In genomic region chr9:131594906-131595675, GRCh38 we compare ENCODE assay signal across 1 cellular context.
TF ChIP-seq lines count a peak whose summit lies in the region.

No MANE protein-coding gene starts in this region.

TF ChIP-seq in HepG2, 621 proteins besides CTCF, POLR2A, EP300 and RAD21:
- TF ChIP-seq ZNF10 (CRISPR knock-in tag; IDR thresholded peaks at IDR 0.05; ENCODE audit: borderline replicate concordance, low read depth): no peak
- TF ChIP-seq HNRNPK (IDR thresholded peaks at IDR 0.05; ENCODE audit: low read depth, low read length, poor library complexity, severe bottlenecking): no peak
- no peak for TF ChIP-seq ATF7 (IDR thresholded peaks at IDR 0.05)
- no peak for TF ChIP-seq ATF7 (CRISPR knock-in tag; IDR thresholded peaks at IDR 0.05)
- TF ChIP-seq HIC2 (CRISPR knock-in tag; IDR thresholded peaks at IDR 0.05; ENCODE audit: low read depth): no peak
- no peak for TF ChIP-seq MLXIP (CRISPR knock-in tag; IDR thresholded peaks at IDR 0.05; ENCODE audit: borderline replicate concordance)
- TF ChIP-seq ZNF160 (CRISPR knock-in tag; IDR thresholded peaks at IDR 0.05): no peak
- no peak for TF ChIP-seq ZNF709 (CRISPR knock-in tag; IDR thresholded peaks at IDR 0.05)
TF ChIP-seq in HepG2: peak in this region for 0.
